ENCODE assay signal across 10 cellular contexts in the genomic region with DNA sequence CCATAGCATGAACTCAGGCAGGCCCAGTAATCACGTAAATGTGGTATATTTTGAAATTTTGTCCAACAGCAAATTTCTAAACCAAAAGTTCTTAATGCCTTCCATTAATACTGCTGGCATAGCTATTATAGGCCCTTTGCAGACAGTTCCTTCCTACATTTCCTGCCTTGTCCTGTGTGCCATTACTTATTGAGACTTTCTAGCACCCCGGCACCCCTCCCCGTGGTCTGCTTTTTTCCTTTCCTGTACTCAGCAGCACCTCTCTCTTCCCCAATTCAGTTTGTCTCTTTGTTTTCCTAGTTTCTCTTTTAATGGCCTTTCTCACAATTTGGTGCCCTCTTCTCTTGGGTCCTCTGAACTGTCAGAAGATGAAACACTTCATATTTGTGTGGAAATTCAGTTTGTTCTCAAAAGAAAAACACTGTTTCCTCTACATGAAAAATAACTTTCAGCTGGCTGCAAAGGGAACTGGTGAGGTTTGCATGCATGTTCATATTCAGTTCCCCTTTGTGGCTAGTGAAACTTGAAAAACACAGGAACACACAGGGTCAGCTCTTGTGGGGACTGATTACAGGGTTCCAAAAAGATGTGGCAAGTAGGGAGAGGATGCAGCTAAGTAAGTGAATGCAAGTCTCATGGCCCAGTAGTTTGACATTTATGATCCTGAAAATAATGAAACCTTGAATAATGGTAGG. TPM values are rescaled to one million over a fixed set of nuclear protein-coding genes. Genes with fewer than 3 reads are reported as not detected.
A peak's percentile ranks its signal among the peaks of the same experiment; 100 is the strongest.
DNase-seq lines count a peak whose midpoint lies in the region; ATAC-seq and TF ChIP-seq lines count a peak whose summit lies in the region.
"Had no signal": no experiment of that assay in that cellular context is flagged by ENCODE, and none has a peak within 500 bp of the region (broad histone marks: within the 10 kb centered on the region; RNA-seq: fewer than 3 reads in every experiment).

No MANE protein-coding gene starts in this region.

- no peak overlapping the region for H2BK5ac ChIP-seq in mesenchymal stem cell (ENCODE audit: low read depth, low read length, poor library complexity, severe bottlenecking)

- H3K9me2 ChIP-seq in MM.1S (replicated peaks; ENCODE audit: insufficient read depth, low read length): no peaks in the 10 kb centered on the region

- H3K27me3 ChIP-seq in MM.1S (replicated peaks; ENCODE audit: insufficient read depth, low read length) (no peaks in the 10 kb centered on the region), lower lobe of right lung (ENCODE audit: low read depth) (no peaks in the 10 kb centered on the region), mesenchymal stem cell (ENCODE audit: control insufficient read depth in 1 of 2, insufficient read depth in 1 of 2, low read length in 2 of 2) (peaks cover 0 to 13% of the 10 kb centered on the region in 2 experiments)

- 100% methylated on average over 3 of the region's 3 CpGs for WGBS in mesenchymal stem cell

- H3F3A ChIP-seq in MM.1S (ENCODE audit: insufficient read depth, low read length): no peaks in the 10 kb centered on the region

- no peak overlapping the region for H4K91ac ChIP-seq in mesenchymal stem cell (ENCODE audit: low read length)

- no peak overlapping the region for H4K8ac ChIP-seq in mesenchymal stem cell (ENCODE audit: low read length)

- no peak for TF ChIP-seq CTCF in MM.1S (IDR thresholded peaks at IDR 0.05; ENCODE audit: low read length)
- TF ChIP-seq CTCF in lower lobe of right lung (IDR thresholded peaks at IDR 0.05): no peak
- no peak for TF ChIP-seq CTCF in osteocyte (IDR thresholded peaks at IDR 0.05)
- no peak for TF ChIP-seq CTCF in type B pancreatic cell (conservative IDR thresholded peaks at IDR 0.05)

- H3K27me3 Mint-ChIP-seq in osteocyte (ENCODE audit: unreplicated experiment) (no peaks in the 10 kb centered on the region), type B pancreatic cell (no peaks in the 10 kb centered on the region)

- H3K27ac ChIP-seq in MM.1S (ENCODE audit: low read length) (peak overlapping the region; percentile 36; the same call in 1 of the 2 replicates), lower lobe of right lung (no peak overlapping the region), mesenchymal stem cell (ENCODE audit: low read length, poor library complexity, severe bottlenecking) (no peak overlapping the region)
- H3K27ac ChIP-seq: GM23248 had no signal

- TF ChIP-seq POLR2A in GM18505 (IDR thresholded peaks at IDR 0.05; ENCODE audit: borderline replicate concordance, extremely low read depth, insufficient read depth, insufficient read length): no peak

- no peak overlapping the region for H3K9ac ChIP-seq in MM.1S (ENCODE audit: low read length)
- no peak overlapping the region for H3K9ac ChIP-seq in mesenchymal stem cell (ENCODE audit: low read length)
- H3K9ac ChIP-seq: GM23248 had no signal

- H3K36me3 Mint-ChIP-seq in osteocyte (ENCODE audit: unreplicated experiment): no peaks in the 10 kb centered on the region
- no peaks in the 10 kb centered on the region for H3K36me3 Mint-ChIP-seq in type B pancreatic cell

- H3K23ac ChIP-seq in mesenchymal stem cell (ENCODE audit: low read length in 2 of 2): no peak overlapping the region

- no peaks in the 10 kb centered on the region for H3K79me2 ChIP-seq in MM.1S (ENCODE audit: low read length)

- H3K4me3 ChIP-seq in MM.1S (ENCODE audit: low read length) (no peak overlapping the region), lower lobe of right lung (no peak overlapping the region), mesenchymal stem cell (ENCODE audit: insufficient read depth in 1 of 2, low read depth in 1 of 2, low read length in 2 of 2) (no peak overlapping the region)
- H3K4me3 ChIP-seq: GM23248, skin epidermis had no signal

- H4K20me1 ChIP-seq in MM.1S (ENCODE audit: insufficient read depth, low read length): no peaks in the 10 kb centered on the region

- intact Hi-C loops in lower lobe of right lung (cut with DNase I): no loop called here

- H3K27ac Mint-ChIP-seq in osteocyte (ENCODE audit: unreplicated experiment) (no peak overlapping the region), type B pancreatic cell (no peak overlapping the region)

- H3K4me1 ChIP-seq in MM.1S (ENCODE audit: low read length) (peaks cover 8% of the 10 kb centered on the region), lower lobe of right lung (peaks cover 9% of the 10 kb centered on the region), mesenchymal stem cell (ENCODE audit: control insufficient read depth, insufficient read depth, low read depth, low read length) (no peaks in the 10 kb centered on the region)

- H2AFZ ChIP-seq in MM.1S (ENCODE audit: low read length) (no peak overlapping the region), mesenchymal stem cell (ENCODE audit: low read depth, low read length) (no peak overlapping the region)
- H2AFZ ChIP-seq: GM23248 had no signal

- peak; percentile 88 for ATAC-seq in GM18505 (IDR thresholded peaks at IDR 0.05; ENCODE audit: unreplicated experiment)
- peak; percentile 82 for ATAC-seq in GM21619 (IDR thresholded peaks at IDR 0.05; ENCODE audit: unreplicated experiment)
- ATAC-seq in lower lobe of right lung: peak; percentile 44 to 76

- H3K9me3 ChIP-seq in MM.1S (replicated peaks; ENCODE audit: insufficient read depth, low read length): no peaks in the 10 kb centered on the region
- no peaks in the 10 kb centered on the region for H3K9me3 ChIP-seq in lower lobe of right lung
- H3K9me3 ChIP-seq in mesenchymal stem cell (ENCODE audit: control insufficient read depth, low read length): no peaks in the 10 kb centered on the region

- no peak overlapping the region for H3K18ac ChIP-seq in mesenchymal stem cell (ENCODE audit: low read depth in 1 of 2, low read length in 2 of 2)

- H3K79me1 ChIP-seq in mesenchymal stem cell (replicated peaks; ENCODE audit: low read length, poor library complexity, severe bottlenecking): peaks cover 4% of the 10 kb centered on the region

- H3K9me3 Mint-ChIP-seq in osteocyte (ENCODE audit: unreplicated experiment): peaks cover 5% of the 10 kb centered on the region
- H3K9me3 Mint-ChIP-seq in type B pancreatic cell: no peaks in the 10 kb centered on the region

- H3K4me3 Mint-ChIP-seq in osteocyte (ENCODE audit: unreplicated experiment) (no peak overlapping the region), type B pancreatic cell (no peak overlapping the region)

- H2AK5ac ChIP-seq in mesenchymal stem cell (ENCODE audit: low read length, severe bottlenecking): no peak overlapping the region

- no peak overlapping the region for H3K14ac ChIP-seq in mesenchymal stem cell (ENCODE audit: low read length in 2 of 2)

- H2BK12ac ChIP-seq in mesenchymal stem cell (ENCODE audit: low read length in 2 of 2): no peak overlapping the region

- H3K36me3 ChIP-seq in MM.1S (replicated peaks; ENCODE audit: insufficient read depth, low read length): no peaks in the 10 kb centered on the region
- H3K36me3 ChIP-seq in lower lobe of right lung: no peaks in the 10 kb centered on the region
- no peaks in the 10 kb centered on the region for H3K36me3 ChIP-seq in mesenchymal stem cell (ENCODE audit: control insufficient read depth in 1 of 2, insufficient read depth in 2 of 2, low read depth in 1 of 2, low read length in 2 of 2)

- no peak overlapping the region for H2BK15ac ChIP-seq in mesenchymal stem cell (ENCODE audit: low read depth, poor library complexity, severe bottlenecking)

- H3K4me1 Mint-ChIP-seq in osteocyte (ENCODE audit: unreplicated experiment) (peaks cover 5% of the 10 kb centered on the region), type B pancreatic cell (ENCODE audit: unreplicated experiment) (no peaks in the 10 kb centered on the region)

- no peak overlapping the region for H3K4ac ChIP-seq in mesenchymal stem cell (ENCODE audit: low read depth in 1 of 2, low read length in 2 of 2)

- H2BK120ac ChIP-seq in mesenchymal stem cell (ENCODE audit: low read depth, low read length): no peak overlapping the region

- H3K4me2 ChIP-seq in MM.1S (ENCODE audit: low read depth, low read length): peak overlapping the region; percentile 12; the same call in 1 of the 2 replicates
- no peak overlapping the region for H3K4me2 ChIP-seq in mesenchymal stem cell (ENCODE audit: low read length, poor library complexity, severe bottlenecking)

- DNase-seq in MM.1S (peak; percentile 14), lower lobe of right lung (no peak), osteocyte (ENCODE audit: extremely low spot score, unreplicated experiment) (no peak), mesenchymal stem cell (no peak), NCI-H187 treated with DMSO at 0.1 percent for 48 hours (lab: John Stamatoyannopoulos, UW) (no peak), type B pancreatic cell (ENCODE audit: extremely low spot score, unreplicated experiment) (no peak)
- DNase-seq: GM23248 had no signal

RNA-seq across cellular contexts. Expression of a gene that starts 17.1 kb away (rescaled TPM):
- 33.6 TPM for total RNA-seq in lower lobe of right lung
- total RNA-seq in osteocyte: not detected in 2 replicates
- polyA plus RNA-seq in mesenchymal stem cell (2013, experiment 1 of 2): not detected
- polyA plus RNA-seq in mesenchymal stem cell (2013, experiment 2 of 2): not detected
- not detected in 2 replicates for total RNA-seq in type B pancreatic cell (ENCODE audit: low replicate concordance)
- total RNA-seq: GM23248 had no signal

RNA-seq across cellular contexts. Expression of a gene that starts 18.2 kb away (rescaled TPM):
- total RNA-seq in lower lobe of right lung: 0.65 TPM
- total RNA-seq in osteocyte: not detected in 2 replicates
- polyA plus RNA-seq in mesenchymal stem cell (2013, experiment 1 of 2): not detected
- polyA plus RNA-seq in mesenchymal stem cell (2013, experiment 2 of 2): not detected
- not detected in 2 replicates for total RNA-seq in type B pancreatic cell (ENCODE audit: low replicate concordance)
- total RNA-seq: GM23248 had no signal

Comparison
In these comparisons a context has a peak if more than half of its experiments do, and no peak if none do; other contexts are left out.
1. RNA of a gene that starts 17.1 kb away (total RNA-seq): 33.6 TPM in lower lobe of right lung (single experiment); not detected in osteocyte and not detected in type B pancreatic cell; every median in the first group is over 10 times any median in the second.
2. Peak in every context shown above with its lines, with median percentiles within 50 percentile points of each other: ATAC-seq.